ENCODE assay signal across 11 cellular contexts in the genomic region with DNA sequence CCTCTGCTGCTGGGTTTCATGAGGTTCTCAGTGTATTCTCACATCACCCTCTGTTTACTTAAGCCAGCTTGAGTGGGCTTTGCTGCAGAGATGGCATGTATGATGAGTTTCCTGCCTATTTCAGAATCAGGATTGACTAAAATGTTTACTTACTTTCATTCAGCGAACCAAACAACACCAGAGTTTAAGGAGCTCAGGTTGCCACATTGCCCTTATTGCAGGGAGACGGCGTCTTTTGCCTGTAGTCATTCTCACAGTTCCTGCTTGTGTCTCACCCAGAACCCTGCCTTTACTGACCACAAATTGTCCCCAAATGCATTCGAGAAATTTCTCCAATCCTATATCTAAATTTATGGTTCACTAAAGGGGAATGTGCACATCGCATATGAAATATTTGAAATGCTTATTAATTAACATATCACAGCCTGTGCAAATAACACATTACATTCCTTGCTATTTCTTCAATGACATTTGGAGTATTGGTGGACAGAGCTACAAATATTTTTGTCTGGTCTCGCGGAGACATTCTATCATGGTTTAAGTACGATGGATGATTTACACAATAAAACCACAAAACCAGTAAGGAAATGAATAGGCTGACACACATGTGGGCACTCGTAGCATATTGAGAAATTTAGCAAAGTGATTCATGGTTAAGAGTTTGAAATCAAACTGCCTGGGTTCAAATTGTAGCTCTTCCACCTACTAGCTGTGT.
DNase-seq lines count a peak whose midpoint lies in the region; ATAC-seq, FAIRE-seq and TF ChIP-seq lines count a peak whose summit lies in the region.
"Had no signal": no experiment of that assay in that cellular context is flagged by ENCODE, and none has a peak within 500 bp of the region (broad histone marks: within the 10 kb centered on the region; RNA-seq: fewer than 3 reads in every experiment).

No MANE protein-coding gene starts in this region.

- H3K9me3 ChIP-seq in MG63, result no peaks in the 10 kb centered on the region
- H3K9me3 ChIP-seq: thoracic aorta had no signal

- POLR2A ChIA-PET in activated CD8-positive, alpha-beta T cell treated with anti-CD3 and anti-CD28 coated beads for 36 hours (lab: Charles Lee), result interaction anchor here (1.2 to 5.0 kb wide), 5 partner anchors 8 to 41 kb away, joined by 3 to 27 read pairs (median 5); no protein-coding TSS in a partner anchor

- DNase-seq in AG08395 (ENCODE audit: low spot score), result peak; percentile 71
- peak; percentile 79 for DNase-seq in GM03348 (ENCODE audit: low spot score)
- DNase-seq in activated CD8-positive, alpha-beta T cell treated with anti-CD3 and anti-CD28 coated beads for 36 hours, result peak; percentile 33
- peak; percentile 51 for DNase-seq in fibroblast of villous mesenchyme (ENCODE audit: low read depth)
- DNase-seq in frontal cortex (ENCODE audit: low spot score in 2 of 2), result no peak
- DNase-seq in MG63, result no peak
- no peak for DNase-seq in NCI-H82 treated with DMSO at 0.1 percent for 48 hours (lab: John Stamatoyannopoulos, UW; ENCODE audit: unreplicated experiment)
- DNase-seq: DMS79, NCI-H345 had no signal

- H3K9me3 Mint-ChIP-seq in activated CD8-positive, alpha-beta T cell treated with anti-CD3 and anti-CD28 coated beads for 36 hours, result no peaks in the 10 kb centered on the region

- no peaks in the 10 kb centered on the region for H3K27me3 ChIP-seq in MG63

- no peaks in the 10 kb centered on the region for H3K36me3 Mint-ChIP-seq in activated CD8-positive, alpha-beta T cell treated with anti-CD3 and anti-CD28 coated beads for 36 hours (ENCODE audit: low read depth)

- ATAC-seq in activated CD8-positive, alpha-beta T cell treated with anti-CD3 and anti-CD28 coated beads for 36 hours, result peak; percentile 40
- no peak for ATAC-seq in HG03039 (IDR thresholded peaks at IDR 0.05; ENCODE audit: unreplicated experiment)

- H3K27me3 Mint-ChIP-seq in activated CD8-positive, alpha-beta T cell treated with anti-CD3 and anti-CD28 coated beads for 36 hours, result no peaks in the 10 kb centered on the region

- peak overlapping the region; percentile 75 for H3K27ac Mint-ChIP-seq in activated CD8-positive, alpha-beta T cell treated with anti-CD3 and anti-CD28 coated beads for 36 hours

- CTCF ChIA-PET in activated CD8-positive, alpha-beta T cell treated with anti-CD3 and anti-CD28 coated beads for 36 hours (lab: Charles Lee), result interaction anchor here (0.8 to 3.5 kb wide), 5 partner anchors 9 to 114 kb away, joined by 4 to 19 read pairs (median 6); no protein-coding TSS in a partner anchor

- no peaks in the 10 kb centered on the region for H3K36me3 ChIP-seq in MG63
- H3K36me3 ChIP-seq: thoracic aorta had no signal

- intact Hi-C loops in activated CD8-positive, alpha-beta T cell treated with anti-CD3 and anti-CD28 coated beads for 36 hours (cut with micrococcal nuclease), result no loop called here

- FAIRE-seq in frontal cortex (lab: Jason Lieb, UNC), result no peak

- TF ChIP-seq CTCF in activated CD8-positive, alpha-beta T cell treated with anti-CD3 and anti-CD28 coated beads for 36 hours (IDR thresholded peaks at IDR 0.05), result no peak
- no peak for TF ChIP-seq CTCF in fibroblast of villous mesenchyme (IDR thresholded peaks at IDR 0.05; ENCODE audit: insufficient read depth, low read depth, low read length)

- H3K4me3 ChIP-seq in fibroblast of villous mesenchyme (ENCODE audit: low read depth, low read length) (no peak overlapping the region), MG63 (no peak overlapping the region)
- H3K4me3 ChIP-seq: thoracic aorta had no signal

- no peak overlapping the region for H3K4me3 Mint-ChIP-seq in activated CD8-positive, alpha-beta T cell treated with anti-CD3 and anti-CD28 coated beads for 36 hours

- peaks cover 61% of the 10 kb centered on the region for H3K4me1 Mint-ChIP-seq in activated CD8-positive, alpha-beta T cell treated with anti-CD3 and anti-CD28 coated beads for 36 hours (ENCODE audit: low read depth)

Comparison
In these comparisons a context has a peak if more than half of its experiments do, and no peak if none do; other contexts are left out.
1. DNase-seq: peak in AG08395 (single experiment), GM03348 (single experiment), activated CD8-positive, alpha-beta T cell treated with anti-CD3 and anti-CD28 coated beads for 36 hours (single experiment) and fibroblast of villous mesenchyme (single experiment); none in frontal cortex (0 of 2), MG63 (single experiment) and NCI-H82 treated with DMSO at 0.1 percent for 48 hours (single experiment).